Comparison of ENCODE assay signal across 15 cellular contexts in genomic region chr14:32004300-32004699, GRCh38.
DNase-seq lines count a peak whose midpoint lies in the region; ATAC-seq, FAIRE-seq and TF ChIP-seq lines count a peak whose summit lies in the region.
"Had no signal": no experiment of that assay in that cellular context is flagged by ENCODE, and none has a peak within 500 bp of the region (broad histone marks: within the 10 kb centered on the region; RNA-seq: fewer than 3 reads in every experiment).

No MANE protein-coding gene starts in this region.

- no peaks in the 10 kb centered on the region for H3K79me2 ChIP-seq in HCT116 (ENCODE audit: insufficient read depth, low read length)

- no peaks in the 10 kb centered on the region for H3K9me2 ChIP-seq in HCT116 (ENCODE audit: insufficient read depth)

- H3K27ac ChIP-seq in A549 (peak overlapping the region; percentile 89 to 92; a peak in 4 of 6 replicates), HCT116 (ENCODE audit: low read depth, low read length) (no peak overlapping the region)

- no peak for TF ChIP-seq POLR2A in A549 (IDR thresholded peaks at IDR 0.05; ENCODE audit: low read length)
- TF ChIP-seq POLR2A in HCT116 (IDR thresholded peaks at IDR 0.05; ENCODE audit: borderline replicate concordance, extremely low read depth, insufficient read depth, insufficient read length) = no peak

- POLR2A ChIA-PET in A549 (lab: Yijun Ruan, JAX) (interaction anchor here (1.1 kb wide), 1 partner anchor 72 kb away, joined by 3 read pairs; no protein-coding TSS in a partner anchor), HCT116 (lab: Charles Lee) (no interaction called here)

- CTCF ChIA-PET in A549 (lab: Yijun Ruan, JAX) = interaction anchor here (0.5 to 2.5 kb wide), 4 partner anchors 9 to 127 kb away, joined by 3 to 11 read pairs (median 6); no protein-coding TSS in a partner anchor
- CTCF ChIA-PET in HCT116 (lab: Charles Lee) = no interaction called here

- no peaks in the 10 kb centered on the region for H4K20me1 ChIP-seq in HCT116 (ENCODE audit: insufficient read depth)

- 48% methylated on average over 4 of the region's 4 CpGs for WGBS in A549 (ENCODE audit: missing lambda C conversion rate)

- no peak for FAIRE-seq in A549 (lab: Jason Lieb, UNC)

- H3K9ac ChIP-seq in HCT116 (ENCODE audit: low read length) = no peak overlapping the region

- TF ChIP-seq EP300 in A549 (IDR thresholded peaks at IDR 0.05) = no peak

- H3K4me1 ChIP-seq in A549 (peaks cover 53% of the 10 kb centered on the region), HCT116 (ENCODE audit: control insufficient read depth in 1 of 2, insufficient read depth in 2 of 2, low read length in 2 of 2) (peaks cover 8 to 25% of the 10 kb centered on the region in 2 experiments)

- H3K4me3 ChIP-seq in A549 (no peak overlapping the region), HCT116 (replicated peaks in 1 of 2; ENCODE audit: low read depth in 1 of 2, low read length in 2 of 2) (no peak overlapping the region)
- H3K4me3 ChIP-seq: PC-9 had no signal

- H3K4me2 ChIP-seq in A549 = 0 out of 3 replicates have a peak overlapping the region, but pooled peaks have one; percentile 4
- H3K4me2 ChIP-seq in HCT116 (ENCODE audit: low read length) = no peak overlapping the region
- H3K4me2 ChIP-seq: PC-9 had no signal

- no peak overlapping the region for H2AFZ ChIP-seq in HCT116 (ENCODE audit: low read depth, low read length, poor library complexity, severe bottlenecking)
- H2AFZ ChIP-seq: PC-9 had no signal

- TF ChIP-seq CTCF in A549 (IDR thresholded peaks at IDR 0.05) (no peak), HCT116 (IDR thresholded peaks at IDR 0.05 in 2 of 3, conservative IDR thresholded peaks at IDR 0.05 in 1 of 3; ENCODE audit: borderline replicate concordance in 1 of 3, insufficient read depth in 1 of 3, low read depth in 2 of 3, low read length in 2 of 3) (no peak)

- no peaks in the 10 kb centered on the region for H3K36me3 ChIP-seq in HCT116 (ENCODE audit: control insufficient read depth in 1 of 2, insufficient read depth in 2 of 2, low read length in 2 of 2)

- no peaks in the 10 kb centered on the region for H3K9me3 ChIP-seq in A549
- H3K9me3 ChIP-seq in HCT116 (ENCODE audit: control insufficient read depth in 1 of 2, insufficient read depth in 1 of 2, low read depth in 1 of 2, low read length in 2 of 2) = no peaks in the 10 kb centered on the region

- TF ChIP-seq RAD21 in A549 (conservative IDR thresholded peaks at IDR 0.05 in 1 of 2, IDR thresholded peaks at IDR 0.05 in 1 of 2) (no peak), HCT116 (IDR thresholded peaks at IDR 0.05; ENCODE audit: low read depth) (no peak)

- H3K27me3 ChIP-seq in HCT116 (ENCODE audit: insufficient read depth, low read length) = no peaks in the 10 kb centered on the region

- intact Hi-C loops in HCT116 (cut with micrococcal nuclease) = no loop called here

- no TSS peak for BruUV-seq in HCT116 (replicated peaks; lab: Mats Ljungman, UMichigan)

- RAD21 ChIA-PET in HCT116 (lab: Charles Lee; ENCODE audit: low non-redundant PET in 1 of 2, low total read pairs in 2 of 2, uncharacterized antibody in 2 of 2, unreplicated experiment in 2 of 2) = no interaction called here

- ATAC-seq in A549 (no peak), HCT116 (peak; percentile 59; the same call in 1 of the 2 replicates), HG03378 (IDR thresholded peaks at IDR 0.05; ENCODE audit: unreplicated experiment) (no peak)
- ATAC-seq: activated T-cell treated with anti-CD3 and anti-CD28 coated beads, Interleukin-2, amount 50 U/mL, for 4 hours had no signal

- DNase-seq in A549 (ENCODE audit: low read depth in 1 of 2, low spot score in 1 of 2) (peak in 1 of 2 experiments; percentile 61), HCT116 (ENCODE audit: low read depth, low spot score) (peak; percentile 31), SW480 (ENCODE audit: low spot score) (peak; percentile 94), iris pigment epithelial cell (ENCODE audit: low read depth) (peak; percentile 86), NCI-H526 treated with DMSO at 0.1 percent for 48 hours (lab: John Stamatoyannopoulos, UW) (no peak), DMS153 treated with DMSO at 0.1 percent for 48 hours (lab: John Stamatoyannopoulos, UW; ENCODE audit: unreplicated experiment) (no peak)
- no peak for DNase-seq in activated CD4-positive, alpha-beta T cell treated with anti-CD3 and anti-CD28 coated beads, Interleukin-2, amount 50 U/mL, for 48 hours
- DNase-seq: activated CD4-positive, alpha-beta T cell treated with anti-CD3 and anti-CD28 coated beads, Interleukin-2, amount 10 ng/mL, durations not matched to agents 24 days and 14 days; activated T-cell treated with anti-CD3 and anti-CD28 coated beads, Interleukin-2, amount 50 U/mL, for 4 hours; amygdala; dermis blood vessel endothelial cell; immature natural killer cell; NCI-H446 treated with DMSO at 0.1 percent for 48 hours; PC-9 had no signal

TF ChIP-seq in A549, 52 proteins besides CTCF, POLR2A, EP300 and RAD21:
- TF ChIP-seq, protein P1, sequence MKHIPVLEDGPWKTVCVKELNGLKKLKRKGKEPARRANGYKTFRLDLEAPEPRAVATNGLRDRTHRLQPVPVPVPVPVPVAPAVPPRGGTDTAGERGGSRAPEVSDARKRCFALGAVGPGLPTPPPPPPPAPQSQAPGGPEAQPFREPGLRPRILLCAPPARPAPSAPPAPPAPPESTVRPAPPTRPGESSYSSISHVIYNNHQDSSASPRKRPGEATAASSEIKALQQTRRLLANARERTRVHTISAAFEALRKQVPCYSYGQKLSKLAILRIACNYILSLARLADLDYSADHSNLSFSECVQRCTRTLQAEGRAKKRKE (CRISPR knock-in tag; IDR thresholded peaks at IDR 0.05; ENCODE audit: low read depth) = no peak
- TF ChIP-seq CHD2 (IDR thresholded peaks at IDR 0.05; ENCODE audit: low read length, partially characterized antibody) (no peak), RFX5 (IDR thresholded peaks at IDR 0.05) (no peak), ZC3H11A (IDR thresholded peaks at IDR 0.05) (no peak), MAFK (IDR thresholded peaks at IDR 0.05; ENCODE audit: partially characterized antibody) (peak; percentile 29), EHMT2 (IDR thresholded peaks at IDR 0.05; ENCODE audit: low read depth) (no peak), GATA3 (IDR thresholded peaks at IDR 0.05; ENCODE audit: borderline replicate concordance) (no peak), SMC3 (IDR thresholded peaks at IDR 0.05) (no peak), FOSL2 (IDR thresholded peaks at IDR 0.05) (0 out of 2 replicates have a peak, but pooled peaks have one; percentile 21), FOSL2 (CRISPR knock-in tag; IDR thresholded peaks at IDR 0.05) (peak; percentile 76), KDM5A (IDR thresholded peaks at IDR 0.05) (no peak), ESRRA (IDR thresholded peaks at IDR 0.05; ENCODE audit: borderline replicate concordance, low read length) (no peak), CHD4 (IDR thresholded peaks at IDR 0.05; ENCODE audit: borderline replicate concordance) (no peak), HDAC2 (IDR thresholded peaks at IDR 0.05) (no peak), POLR2AphosphoS2 (conservative IDR thresholded peaks at IDR 0.05; ENCODE audit: low read length) (no peak)

TF ChIP-seq in HCT116, 20 proteins besides CTCF, POLR2A, EP300 and RAD21:
- TF ChIP-seq ELF1 (IDR thresholded peaks at IDR 0.05; ENCODE audit: borderline replicate concordance, low read depth) (no peak), POLR2AphosphoS5 (IDR thresholded peaks at IDR 0.05; ENCODE audit: low read depth, low read length) (no peak), CEBPB (IDR thresholded peaks at IDR 0.05; ENCODE audit: low read depth) (peak; percentile 38; the same call in 1 of the 2 replicates), TCF7L2 (IDR thresholded peaks at IDR 0.05; ENCODE audit: borderline replicate concordance, extremely low read depth, insufficient read depth, insufficient read length) (no peak)

Comparison
In these comparisons a context has a peak if more than half of its experiments do, and no peak if none do; other contexts are left out.
1. DNase-seq: peak in HCT116 (single experiment), SW480 (single experiment) and iris pigment epithelial cell (single experiment); none in NCI-H526 treated with DMSO at 0.1 percent for 48 hours (single experiment), DMS153 treated with DMSO at 0.1 percent for 48 hours (single experiment) and activated CD4-positive, alpha-beta T cell treated with anti-CD3 and anti-CD28 coated beads, Interleukin-2, amount 50 U/mL, for 48 hours (0 of 2).
2. Of the 6 proteins assayed by ChIP-seq in both A549 and HCT116: peak only in A549: none; only in HCT116: CEBPB; in both: none; in neither: 5.